ENCODE assay signal across 12 cellular contexts in genomic region chr4:153645183-153645582, GRCh38. TPM values are rescaled to one million over a fixed set of nuclear protein-coding genes. Genes with fewer than 3 reads are reported as not detected.
DNase-seq lines count a peak whose midpoint lies in the region; ATAC-seq, FAIRE-seq and TF ChIP-seq lines count a peak whose summit lies in the region.
"Had no signal": no experiment of that assay in that cellular context is flagged by ENCODE, and none has a peak within 500 bp of the region (broad histone marks: within the 10 kb centered on the region; RNA-seq: fewer than 3 reads in every experiment).

No MANE protein-coding gene starts in this region.

- no peaks in the 10 kb centered on the region for H3K9me2 ChIP-seq in DOHH2 (replicated peaks; ENCODE audit: control insufficient read depth, low read length)

- POLR2A ChIA-PET in Panc1 (lab: Charles Lee) = no interaction called here

- CTCF ChIA-PET in Panc1 (lab: Charles Lee) = no interaction called here

- peaks cover 11% of the 10 kb centered on the region for H3K4me1 ChIP-seq in DOHH2 (ENCODE audit: control insufficient read depth, low read length)
- H3K4me1 ChIP-seq in Panc1 (ENCODE audit: control insufficient read depth, insufficient read depth, low read length) = no peaks in the 10 kb centered on the region

- H3K36me3 ChIP-seq in DOHH2 (ENCODE audit: control insufficient read depth, low read length) (no peaks in the 10 kb centered on the region), Panc1 (ENCODE audit: control insufficient read depth, insufficient read depth, low read length) (no peaks in the 10 kb centered on the region)

- in situ Hi-C loops in Panc1 (cut with HindIII; ENCODE audit: low pct_unique_long_range_greater_than_20kb, low sequenced_read_pairs) = no loop called here

- H3K4me3 ChIP-seq in DOHH2 (ENCODE audit: low read length) = no peak overlapping the region
- no peak overlapping the region for H3K4me3 ChIP-seq in Panc1 (ENCODE audit: low read depth in 2 of 2, low read length in 2 of 2)
- H3K4me3 ChIP-seq in fibroblast of mammary gland (ENCODE audit: control insufficient read depth, low read depth, low read length) = no peak overlapping the region
- H3K4me3 ChIP-seq: coronary artery had no signal

- ATAC-seq in Panc1 (no peak), GM21360 (IDR thresholded peaks at IDR 0.05; ENCODE audit: unreplicated experiment) (no peak)
- ATAC-seq: T-helper 17 cell had no signal

- intact Hi-C loops in Panc1 (cut with micrococcal nuclease; ENCODE audit: unreplicated experiment) = no loop called here

- H3K27me3 ChIP-seq in DOHH2 (ENCODE audit: control insufficient read depth, low read length) (no peaks in the 10 kb centered on the region), Panc1 (ENCODE audit: control insufficient read depth, insufficient read depth, low read length) (no peaks in the 10 kb centered on the region)

- no peak overlapping the region for H3K4me2 ChIP-seq in DOHH2 (ENCODE audit: low read length)

- DNase-seq in GM19239 (ENCODE audit: insufficient read length, low spot score) (no peak), Panc1 (ENCODE audit: low read depth, low spot score) (no peak), fibroblast of mammary gland (ENCODE audit: low read depth) (peak; percentile 32), NCI-H1048 (lab: John Stamatoyannopoulos, UW) (no peak), T-helper 1 cell (no peak)
- DNase-seq: activated T-cell treated with anti-CD3 and anti-CD28 coated beads, Interleukin-2, amount 50 U/mL, for 24 hours; hypothalamus; NCI-H524; T-helper 17 cell had no signal

- BruUV-seq in Panc1 (replicated peaks; lab: Mats Ljungman, UMichigan) = no TSS peak

- H4K20me1 ChIP-seq in DOHH2 (ENCODE audit: control insufficient read depth, insufficient read depth, low read depth, low read length) = no peaks in the 10 kb centered on the region

- no peaks in the 10 kb centered on the region for H3K79me2 ChIP-seq in DOHH2 (ENCODE audit: control insufficient read depth, low read length)

- peak; percentile 65 for FAIRE-seq in GM19239 (lab: Jason Lieb, UNC)

- peaks cover 9% of the 10 kb centered on the region for H3F3A ChIP-seq in DOHH2 (ENCODE audit: control insufficient read depth, insufficient read depth)

- H3K9me3 ChIP-seq in DOHH2 (ENCODE audit: control insufficient read depth, insufficient read depth, low read length) (no peaks in the 10 kb centered on the region), Panc1 (ENCODE audit: control insufficient read depth, insufficient read depth, low read depth, low read length) (no peaks in the 10 kb centered on the region; the same call in 1 of the 2 replicates)

- TF ChIP-seq CTCF in DOHH2 (IDR thresholded peaks at IDR 0.05; ENCODE audit: low read depth, low read length, poor library complexity, severe bottlenecking) (peak; percentile 82), Panc1 (IDR thresholded peaks at IDR 0.05) (peak; percentile 54), fibroblast of mammary gland (conservative IDR thresholded peaks at IDR 0.05; ENCODE audit: control insufficient read depth, insufficient read depth, low read depth, low read length) (peak; percentile 47)

- H3K27ac ChIP-seq in DOHH2 (ENCODE audit: low read depth, low read length) (no peak overlapping the region), Panc1 (ENCODE audit: low read length) (no peak overlapping the region)
- H3K27ac ChIP-seq: coronary artery had no signal

RNA-seq across cellular contexts. Expression of gene TLR2, which starts 38.9 kb away (rescaled TPM):
- total RNA-seq in Panc1 (2021; ENCODE audit: unreplicated experiment) = 0.28 TPM
- not detected for polyA plus RNA-seq in Panc1 (2012; ENCODE audit: insufficient read length)
